8 cellular contexts compared by ENCODE assay signal in genomic region chr4:6892190-6892908, GRCh38.
DNase-seq lines count a peak whose midpoint lies in the region; ATAC-seq and TF ChIP-seq lines count a peak whose summit lies in the region.

No MANE protein-coding gene starts in this region.

- H3K4me3 ChIP-seq in epithelial cell of esophagus (ENCODE audit: low read length) (no peak overlapping the region), muscle layer of duodenum (ENCODE audit: low read depth in 1 of 2, low read length in 2 of 2) (peak overlapping the region; percentile 37 to 38)

- peak overlapping the region; percentile 8 for H3K27ac ChIP-seq in muscle layer of duodenum (ENCODE audit: low read length)

- peak overlapping the region; percentile 86 for H3K27ac Mint-ChIP-seq in activated naive CD4-positive, alpha-beta T cell treated with anti-CD3 and anti-CD28 coated beads, Interleukin-2, amount 10 ng/mL, durations not matched to agents 7 days and 5 days
- H3K27ac Mint-ChIP-seq in T-helper 1 cell treated with Interleukin-12 subunit alpha and Interleukin-12 subunit beta and Interleukin-4 antibody, amounts not matched to agents 30 μg/mL and 1 μg/mL, for 36 hours: peak overlapping the region; percentile 94

- H3K9me3 ChIP-seq in muscle layer of duodenum (ENCODE audit: control insufficient read depth in 1 of 2, low read length in 2 of 2): no peaks in the 10 kb centered on the region

- H3K36me3 ChIP-seq in muscle layer of duodenum (ENCODE audit: control insufficient read depth in 1 of 2, insufficient read depth in 2 of 2, low read length in 2 of 2): no peaks in the 10 kb centered on the region

- ATAC-seq in GM18870 (IDR thresholded peaks at IDR 0.05; ENCODE audit: unreplicated experiment) (no peak), GM21825 (IDR thresholded peaks at IDR 0.05; ENCODE audit: unreplicated experiment) (no peak)

- CTCF ChIA-PET in activated naive CD4-positive, alpha-beta T cell treated with anti-CD3 and anti-CD28 coated beads, Interleukin-2, amount 10 ng/mL, durations not matched to agents 7 days and 5 days (lab: Charles Lee): interaction anchor here (0.6 to 3.7 kb wide), 13 partner anchors 9 to 210 kb away, joined by 3 to 17 read pairs (median 4); no protein-coding TSS in a partner anchor

- peak; percentile 70 for DNase-seq in activated naive CD4-positive, alpha-beta T cell treated with anti-CD3 and anti-CD28 coated beads, Interleukin-2, amount 10 ng/mL, durations not matched to agents 7 days and 5 days
- DNase-seq in activated naive CD4-positive, alpha-beta T cell treated with Interleukin-2 at 50 U/mL for 16 hours: no peak
- DNase-seq in epithelial cell of esophagus (ENCODE audit: low read depth) (peak; percentile 13), NCI-H1092 (lab: John Stamatoyannopoulos, UW) (no peak)

- H3K4me3 Mint-ChIP-seq in activated naive CD4-positive, alpha-beta T cell treated with anti-CD3 and anti-CD28 coated beads, Interleukin-2, amount 10 ng/mL, durations not matched to agents 7 days and 5 days: peak overlapping the region; percentile 17
- peak overlapping the region; percentile 67 for H3K4me3 Mint-ChIP-seq in T-helper 1 cell treated with Interleukin-12 subunit alpha and Interleukin-12 subunit beta and Interleukin-4 antibody, amounts not matched to agents 30 μg/mL and 1 μg/mL, for 36 hours

- peaks cover 14% of the 10 kb centered on the region for H3K9me3 Mint-ChIP-seq in activated naive CD4-positive, alpha-beta T cell treated with anti-CD3 and anti-CD28 coated beads, Interleukin-2, amount 10 ng/mL, durations not matched to agents 7 days and 5 days
- peaks cover 20% of the 10 kb centered on the region for H3K9me3 Mint-ChIP-seq in T-helper 1 cell treated with Interleukin-12 subunit alpha and Interleukin-12 subunit beta and Interleukin-4 antibody, amounts not matched to agents 30 μg/mL and 1 μg/mL, for 36 hours

- no peaks in the 10 kb centered on the region for H3K27me3 Mint-ChIP-seq in activated naive CD4-positive, alpha-beta T cell treated with anti-CD3 and anti-CD28 coated beads, Interleukin-2, amount 10 ng/mL, durations not matched to agents 7 days and 5 days
- H3K27me3 Mint-ChIP-seq in T-helper 1 cell treated with Interleukin-12 subunit alpha and Interleukin-12 subunit beta and Interleukin-4 antibody, amounts not matched to agents 30 μg/mL and 1 μg/mL, for 36 hours (ENCODE audit: low read depth): no peaks in the 10 kb centered on the region

- H3K36me3 Mint-ChIP-seq in activated naive CD4-positive, alpha-beta T cell treated with anti-CD3 and anti-CD28 coated beads, Interleukin-2, amount 10 ng/mL, durations not matched to agents 7 days and 5 days: peaks cover 8% of the 10 kb centered on the region
- peaks cover 20% of the 10 kb centered on the region for H3K36me3 Mint-ChIP-seq in T-helper 1 cell treated with Interleukin-12 subunit alpha and Interleukin-12 subunit beta and Interleukin-4 antibody, amounts not matched to agents 30 μg/mL and 1 μg/mL, for 36 hours (ENCODE audit: low read depth)

- no peak for TF ChIP-seq CTCF in epithelial cell of esophagus (IDR thresholded peaks at IDR 0.05; ENCODE audit: insufficient read depth, low read depth, low read length, missing control alignments)

- H3K4me1 ChIP-seq in muscle layer of duodenum (ENCODE audit: control insufficient read depth in 1 of 2, insufficient read depth in 2 of 2, low read length in 2 of 2): peaks cover 11 to 12% of the 10 kb centered on the region in 2 donors

- H3K4me1 Mint-ChIP-seq in activated naive CD4-positive, alpha-beta T cell treated with anti-CD3 and anti-CD28 coated beads, Interleukin-2, amount 10 ng/mL, durations not matched to agents 7 days and 5 days: peaks cover 39% of the 10 kb centered on the region
- H3K4me1 Mint-ChIP-seq in T-helper 1 cell treated with Interleukin-12 subunit alpha and Interleukin-12 subunit beta and Interleukin-4 antibody, amounts not matched to agents 30 μg/mL and 1 μg/mL, for 36 hours (ENCODE audit: low read depth): peaks cover 31% of the 10 kb centered on the region

- H3K27me3 ChIP-seq in muscle layer of duodenum (ENCODE audit: low read depth, low read length): no peaks in the 10 kb centered on the region

Comparison
In these comparisons a context has a peak if more than half of its experiments do, and no peak if none do; other contexts are left out.
1. DNase-seq: peak in activated naive CD4-positive, alpha-beta T cell treated with anti-CD3 and anti-CD28 coated beads, Interleukin-2, amount 10 ng/mL, durations not matched to agents 7 days and 5 days (single experiment) and epithelial cell of esophagus (single experiment); none in activated naive CD4-positive, alpha-beta T cell treated with Interleukin-2 at 50 U/mL for 16 hours (single experiment) and NCI-H1092 (single experiment).